In genomic region chr2:237474931-237475703, GRCh38 we compare ENCODE assay signal across 8 cellular contexts. TPM values are rescaled to one million over a fixed set of nuclear protein-coding genes. Genes with fewer than 3 reads are reported as not detected.
DNase-seq lines count a peak whose midpoint lies in the region; ATAC-seq and TF ChIP-seq lines count a peak whose summit lies in the region.

No MANE protein-coding gene starts in this region.

- H3K27me3 ChIP-seq in heart left ventricle, result peaks cover 0 to 18% (median 0%) of the 10 kb centered on the region in 9 donors
- no peaks in the 10 kb centered on the region for H3K27me3 ChIP-seq in upper lobe of left lung

- H3K9me3 ChIP-seq in heart left ventricle (no peaks in the 10 kb centered on the region), upper lobe of left lung (no peaks in the 10 kb centered on the region)

- TF ChIP-seq CTCF in heart left ventricle (IDR thresholded peaks at IDR 0.05) (peak; percentile 84 to 98 (median 93)), upper lobe of left lung (IDR thresholded peaks at IDR 0.05) (peak; percentile 83 to 96 (median 92))

- peak overlapping the region; percentile 76 to 98 (median 94) for H3K27ac ChIP-seq in heart left ventricle
- peak overlapping the region; percentile 92 to 98 (median 95) for H3K27ac ChIP-seq in upper lobe of left lung

- no peaks in the 10 kb centered on the region for H3K36me3 ChIP-seq in heart left ventricle
- no peaks in the 10 kb centered on the region for H3K36me3 ChIP-seq in upper lobe of left lung

- DNase-seq in Daoy (ENCODE audit: low read depth) (peak; percentile 88), SKM-1 treated with dmso at 0.1 percent for 144 hours (lab: John Stamatoyannopoulos, UW; ENCODE audit: unreplicated experiment) (peak; percentile 45), heart left ventricle (peak; percentile 83 to 93 (median 87)), posterior cingulate gyrus (peak; percentile 56 to 97 (median 80)), upper lobe of left lung (peak; percentile 79 to 97)
- peak; percentile 55 for DNase-seq in activated naive CD8-positive, alpha-beta T cell treated with anti-CD3 and anti-CD28 coated beads, Interleukin-2, amount 50 U/mL, for 16 hours (ENCODE audit: low read depth, low spot score)

- WGBS in heart left ventricle, 4 donors, result 1 to 4% (median 2%) methylated on average over 17 to 79 of the region's 79 CpGs
- 2 to 8% methylated on average over 7 to 13 of the region's 79 CpGs for WGBS in upper lobe of left lung, 2 donors

- peaks cover 0 to 34% (median 17%) of the 10 kb centered on the region in 12 donors for H3K4me1 ChIP-seq in heart left ventricle
- H3K4me1 ChIP-seq in upper lobe of left lung, result peaks cover 16 to 52% (median 35%) of the 10 kb centered on the region in 4 donors

- ATAC-seq in GM21526 (IDR thresholded peaks at IDR 0.05; ENCODE audit: low FRiP score, unreplicated experiment) (peak; percentile 89), heart left ventricle (peak; percentile 43 to 88 (median 80)), upper lobe of left lung (ENCODE audit: low FRiP score in 2 of 2) (peak; percentile 71 to 95)

- TF ChIP-seq POLR2A in heart left ventricle (IDR thresholded peaks at IDR 0.05) (peak in 1 of 2 donors; percentile 57), upper lobe of left lung (IDR thresholded peaks at IDR 0.05) (peak in 3 of 4 donors; percentile 48 to 87 (median 65))

- intact Hi-C loops in heart left ventricle (cut with DNase I), result loop anchor here (1.0 to 10.0 kb wide), 10 partner anchors 52 to 383 kb away; no protein-coding TSS in a partner anchor
- intact Hi-C loops in posterior cingulate gyrus (cut with DNase I), result loop anchor here (5.0 to 10.0 kb wide), 2 partner anchors 53 to 320 kb away; no protein-coding TSS in a partner anchor

- TF ChIP-seq RAD21 in Ishikawa (IDR thresholded peaks at IDR 0.05; ENCODE audit: low read depth), result peak; percentile 58

- TF ChIP-seq EP300 in Ishikawa (IDR thresholded peaks at IDR 0.05; ENCODE audit: borderline replicate concordance) (no peak), upper lobe of left lung (IDR thresholded peaks at IDR 0.05) (peak in 1 of 4 donors; percentile 5)

- peak overlapping the region; percentile 49 to 98 (median 76) for H3K4me3 ChIP-seq in heart left ventricle
- H3K4me3 ChIP-seq in upper lobe of left lung, result peak overlapping the region; percentile 63 to 89 (median 70)

TF ChIP-seq in Ishikawa, 13 proteins besides CTCF, POLR2A, EP300 and RAD21:
- TF ChIP-seq ZBTB7A (IDR thresholded peaks at IDR 0.05; ENCODE audit: low read depth) (peak; percentile 100), NFIC (IDR thresholded peaks at IDR 0.05) (peak; percentile 79), CREB1 (IDR thresholded peaks at IDR 0.05; ENCODE audit: low read depth) (no peak), TCF12 (IDR thresholded peaks at IDR 0.05; ENCODE audit: low read depth) (no peak), USF1 (IDR thresholded peaks at IDR 0.05) (no peak), TAF1 (IDR thresholded peaks at IDR 0.05; ENCODE audit: low read depth) (peak; percentile 32; the same call in 1 of the 2 replicates), MAX (IDR thresholded peaks at IDR 0.05) (peak; percentile 43; the same call in 1 of the 2 replicates), YY1 (IDR thresholded peaks at IDR 0.05; ENCODE audit: low read depth) (no peak), CEBPB (IDR thresholded peaks at IDR 0.05) (no peak)
TF ChIP-seq in Ishikawa: peak in this region for 4.

RNA-seq across cellular contexts. Expression of gene MLPH, which starts 11.9 kb away (rescaled TPM):
- total RNA-seq in Daoy (2014; rRNA removed; shearing (Covaris generic)), result 53.1 and 58.8 TPM in 2 replicates
- total RNA-seq in heart left ventricle, result 10 to 100 TPM; 20.4 to 50.3 (median 30.7) TPM
- polyA plus RNA-seq in heart left ventricle, result 10 to 100 TPM; 18.3 to 60.3 TPM
- total RNA-seq in upper lobe of left lung, result 1,000 to 10,000 TPM in 1 of 6 donors, 100 to 1,000 TPM in 5; 289 to 1,452 (median 502) TPM

Comparison
In these comparisons a context has a peak if more than half of its experiments do, and no peak if none do; other contexts are left out.
1. Peak in every context shown above with its lines: DNase-seq, ATAC-seq, H3K4me3 ChIP-seq and H3K27ac ChIP-seq.